ENCODE assay signal across 19 cellular contexts in genomic region chr7:129874722-129875121, GRCh38.
A peak's percentile ranks its signal among the peaks of the same experiment; 100 is the strongest.
DNase-seq lines count a peak whose midpoint lies in the region; ATAC-seq, FAIRE-seq and TF ChIP-seq lines count a peak whose summit lies in the region.
"Had no signal": no experiment of that assay in that cellular context is flagged by ENCODE, and none has a peak within 500 bp of the region (broad histone marks: within the 10 kb centered on the region; RNA-seq: fewer than 3 reads in every experiment).

No MANE protein-coding gene starts in this region.

- no peak overlapping the region for H3K18ac ChIP-seq in neuronal stem cell (ENCODE audit: low read length)

- no peak overlapping the region for H2BK12ac ChIP-seq in neuronal stem cell (ENCODE audit: low read length)

- TF ChIP-seq EP300 in K562 (IDR thresholded peaks at IDR 0.05; ENCODE audit: low read length): no peak

- H3K14ac ChIP-seq in neuronal stem cell (ENCODE audit: low read length): no peak overlapping the region

- no peaks in the 10 kb centered on the region for H3K9me3 ChIP-seq in CD8-positive, alpha-beta memory T cell (ENCODE audit: low read length)
- H3K9me3 ChIP-seq in K562 (replicated peaks; ENCODE audit: control insufficient read depth, insufficient read depth, low read depth, low read length) (no peaks in the 10 kb centered on the region), neuronal stem cell (replicated peaks in 1 of 2; ENCODE audit: control insufficient read depth in 2 of 2, insufficient read depth in 1 of 2, low read depth in 1 of 2, low read length in 2 of 2) (no peaks in the 10 kb centered on the region)

- no peak overlapping the region for H2BK5ac ChIP-seq in neuronal stem cell (ENCODE audit: low read length)

- CTCF ChIA-PET in CD8-positive, alpha-beta memory T cell (lab: Charles Lee): no interaction called here
- CTCF ChIA-PET in K562 (lab: Yijun Ruan, JAX; ENCODE audit: low intra/inter-chr PET ratio): no interaction called here

- H3K9ac ChIP-seq in K562 (ENCODE audit: insufficient read depth in 1 of 2, low read depth in 2 of 2, low read length in 2 of 2) (peak overlapping the region in 1 of 2 experiments; percentile 65; a peak in 1 of 4 replicates), neuronal stem cell (ENCODE audit: low read depth, low read length, poor library complexity) (no peak overlapping the region)

- H3K23ac ChIP-seq in neuronal stem cell (ENCODE audit: low read depth, low read length, poor library complexity): no peak overlapping the region

- H3K4me2 ChIP-seq in K562 (ENCODE audit: insufficient read depth, low read length) (no peak overlapping the region; the same call in 1 of the 2 replicates), neuronal stem cell (ENCODE audit: insufficient read depth, low read length, poor library complexity, severe bottlenecking) (no peak overlapping the region)

- TF ChIP-seq CTCF in HFFc6 (IDR thresholded peaks at IDR 0.05) (no peak), K562 (IDR thresholded peaks at IDR 0.05 in 2 of 3, conservative IDR thresholded peaks at IDR 0.05 in 1 of 3; ENCODE audit: insufficient read depth in 2 of 3, low read depth in 1 of 3, low read length in 3 of 3) (no peak), nephron progenitor cell (IDR thresholded peaks at IDR 0.05) (no peak)

- H3K27me3 Mint-ChIP-seq in CD8-positive, alpha-beta memory T cell: no peaks in the 10 kb centered on the region
- H3K27me3 Mint-ChIP-seq in HFFc6 (ENCODE audit: insufficient read depth) (peaks cover 2% of the 10 kb centered on the region; the same call in 1 of the 2 replicates), nephron progenitor cell (ENCODE audit: low read depth, poor library complexity) (no peaks in the 10 kb centered on the region)
- H3K27me3 Mint-ChIP-seq: CD4-positive, CD25-positive, alpha-beta regulatory T cell had no signal

- no peak overlapping the region for H4K91ac ChIP-seq in neuronal stem cell (ENCODE audit: low read depth, low read length, poor library complexity)

- DNase-seq in CD8-positive, alpha-beta memory T cell: no peak
- DNase-seq in HFFc6 (no peak), K562 (ENCODE audit: extremely low read depth in 1 of 4, low spot score in 3 of 4) (no peak), nephron progenitor cell (no peak), NCI-H2227 (lab: John Stamatoyannopoulos, UW; ENCODE audit: unreplicated experiment) (no peak), neuronal stem cell (ENCODE audit: low spot score) (no peak)
- DNase-seq: CD4-positive, CD25-positive, alpha-beta regulatory T cell; COR-L47; DMS79; MM.1S; NCI-H1092 treated with DMSO at 0.1 percent for 48 hours; NCI-H1436 treated with DMSO at 0.1 percent for 48 hours; NCI-H1930; NCI-H2227 treated with DMSO at 0.1 percent for 48 hours; NCI-H510A; SIG-M5 had no signal

- H3K27me3 ChIP-seq in CD8-positive, alpha-beta memory T cell (ENCODE audit: insufficient read depth, low read length, poor library complexity, severe bottlenecking): no peaks in the 10 kb centered on the region
- no peaks in the 10 kb centered on the region for H3K27me3 ChIP-seq in K562 (ENCODE audit: control insufficient read depth in 2 of 2, insufficient read depth in 2 of 2, low read length in 2 of 2)
- H3K27me3 ChIP-seq in neuronal stem cell (ENCODE audit: control insufficient read depth in 3 of 3, insufficient read depth in 3 of 3, low read depth in 1 of 3, low read length in 3 of 3): no peaks in the 10 kb centered on the region

- no peak overlapping the region for H3K4ac ChIP-seq in neuronal stem cell (ENCODE audit: low read length)

- peak overlapping the region in 2 of 8 donors; percentile 42 to 64 for H3K27ac Mint-ChIP-seq in CD8-positive, alpha-beta memory T cell
- H3K27ac Mint-ChIP-seq in HFFc6 (peak overlapping the region; percentile 8; the same call in 1 of the 2 replicates), nephron progenitor cell (peak overlapping the region; percentile 14)

- H3K79me1 ChIP-seq in neuronal stem cell (ENCODE audit: low read depth, low read length): no peaks in the 10 kb centered on the region

- no peak overlapping the region for H3K4me3 Mint-ChIP-seq in CD8-positive, alpha-beta memory T cell
- no peak overlapping the region for H3K4me3 Mint-ChIP-seq in HFFc6
- H3K4me3 Mint-ChIP-seq in nephron progenitor cell: no peak overlapping the region
- H3K4me3 Mint-ChIP-seq: CD4-positive, CD25-positive, alpha-beta regulatory T cell had no signal

- no peaks in the 10 kb centered on the region for H3K4me1 ChIP-seq in CD8-positive, alpha-beta memory T cell (ENCODE audit: insufficient read depth, low read length)
- H3K4me1 ChIP-seq in K562 (replicated peaks in 1 of 2; ENCODE audit: control insufficient read depth in 2 of 2, insufficient read depth in 2 of 2, low read length in 2 of 2) (peaks cover 3 to 43% of the 10 kb centered on the region in 2 experiments; a peak in 4 of 5 replicates), neuronal stem cell (ENCODE audit: control insufficient read depth in 2 of 2, insufficient read depth in 1 of 2, low read depth in 1 of 2, low read length in 2 of 2) (no peaks in the 10 kb centered on the region)

- peaks cover 33 to 49% (median 36%) of the 10 kb centered on the region in 3 donors for H3K4me1 Mint-ChIP-seq in CD8-positive, alpha-beta memory T cell
- H3K4me1 Mint-ChIP-seq in HFFc6 (ENCODE audit: low read depth): peaks cover 50% of the 10 kb centered on the region
- no peaks in the 10 kb centered on the region for H3K4me1 Mint-ChIP-seq in nephron progenitor cell

- no peaks in the 10 kb centered on the region for H4K20me1 ChIP-seq in K562 (replicated peaks; ENCODE audit: control insufficient read depth, insufficient read depth, low read length)

- H2BK15ac ChIP-seq in neuronal stem cell (ENCODE audit: low read length): no peak overlapping the region

- ATAC-seq in K562: no peak
- no peak for ATAC-seq in HG03097 (IDR thresholded peaks at IDR 0.05; ENCODE audit: low FRiP score, unreplicated experiment)
- ATAC-seq: Panc1 had no signal

- no peaks in the 10 kb centered on the region for H3K79me2 ChIP-seq in K562 (ENCODE audit: control insufficient read depth, insufficient read depth, low read length)

- no peak overlapping the region for H2BK120ac ChIP-seq in neuronal stem cell (ENCODE audit: low read depth, low read length)

- FAIRE-seq in K562 (lab: Jason Lieb, UNC): no peak
- FAIRE-seq: GM19239 had no signal

- H3K9me3 Mint-ChIP-seq in CD8-positive, alpha-beta memory T cell: no peaks in the 10 kb centered on the region
- no peaks in the 10 kb centered on the region for H3K9me3 Mint-ChIP-seq in HFFc6
- H3K9me3 Mint-ChIP-seq in nephron progenitor cell: no peaks in the 10 kb centered on the region

- peak overlapping the region; percentile 24; the same call in 1 of the 2 replicates for H2AFZ ChIP-seq in K562 (ENCODE audit: low read depth, low read length)
- no peak overlapping the region for H2AFZ ChIP-seq in neuronal stem cell (ENCODE audit: low read length)

- H3K9me1 ChIP-seq in K562 (ENCODE audit: control insufficient read depth, insufficient read depth, low read length): no peaks in the 10 kb centered on the region

- H2AK5ac ChIP-seq in neuronal stem cell (ENCODE audit: low read depth, low read length): no peak overlapping the region

- no peak for TF ChIP-seq POLR2A in K562 (conservative IDR thresholded peaks at IDR 0.05)

- H3K36me3 ChIP-seq in CD8-positive, alpha-beta memory T cell (ENCODE audit: insufficient read depth, low read length): no peaks in the 10 kb centered on the region
- no peaks in the 10 kb centered on the region for H3K36me3 ChIP-seq in K562 (ENCODE audit: control insufficient read depth, insufficient read depth, low read length)
- H3K36me3 ChIP-seq in neuronal stem cell (replicated peaks in 1 of 2; ENCODE audit: control insufficient read depth in 2 of 2, insufficient read depth in 2 of 2, low read length in 2 of 2): peaks cover 5 to 65% of the 10 kb centered on the region in 2 donors

- peaks cover 3 to 66% (median 23%) of the 10 kb centered on the region in 3 donors for H3K36me3 Mint-ChIP-seq in CD8-positive, alpha-beta memory T cell
- peaks cover 39% of the 10 kb centered on the region for H3K36me3 Mint-ChIP-seq in HFFc6 (ENCODE audit: low read depth)
- H3K36me3 Mint-ChIP-seq in nephron progenitor cell (ENCODE audit: low read depth): peaks cover 76% of the 10 kb centered on the region

- no peak for TF ChIP-seq RAD21 in K562 (CRISPR knock-in tag; conservative IDR thresholded peaks at IDR 0.05 in 1 of 2, IDR thresholded peaks at IDR 0.05 in 1 of 2)

- WGBS in K562 (ENCODE audit: insufficient coverage, low coverage, missing lambda C conversion rate): 69% methylated on average over 4 of the region's 4 CpGs
- no CpG with 5 or more reads among the region's 4 CpGs for WGBS in neuronal stem cell (ENCODE audit: extremely low coverage in 2 of 2, insufficient read length in 2 of 2, insufficient replicate concordance in 1 of 2), 2 donors

- in situ Hi-C loops in K562 (cut with MboI): no loop called here

- no peak overlapping the region for H3K4me3 ChIP-seq in CD8-positive, alpha-beta memory T cell (ENCODE audit: low read length)
- H3K4me3 ChIP-seq in K562: no peak overlapping the region
- no peak overlapping the region for H3K4me3 ChIP-seq in neuronal stem cell (ENCODE audit: low read length in 2 of 2)

- intact Hi-C loops in K562 (cut with micrococcal nuclease): no loop called here

- H4K8ac ChIP-seq in neuronal stem cell (ENCODE audit: low read depth, low read length): no peak overlapping the region

- peak overlapping the region; percentile 79 for H3K27ac ChIP-seq in CD8-positive, alpha-beta memory T cell (ENCODE audit: low read depth, low read length)
- H3K27ac ChIP-seq in K562 (ENCODE audit: extremely low read depth, low read depth, low read length) (no peak overlapping the region; the same call in 2 of the 3 replicates), neuronal stem cell (replicated peaks; ENCODE audit: low read length) (no peak overlapping the region)

- BruUV-seq in K562 (replicated peaks; lab: Mats Ljungman, UMichigan): no TSS peak

- POLR2A ChIA-PET in CD8-positive, alpha-beta memory T cell (lab: Charles Lee): no interaction called here
- POLR2A ChIA-PET in K562 (lab: Yijun Ruan, JAX): interaction anchor here (0.6 to 4.4 kb wide), 5 partner anchors 9 to 49 kb away, joined by 4 to 24 read pairs (median 7); no protein-coding TSS in a partner anchor

TF ChIP-seq in K562, 482 proteins besides CTCF, POLR2A, EP300 and RAD21 (continues in another document):
- TF ChIP-seq MECOM (CRISPR knock-in tag; IDR thresholded peaks at IDR 0.05) (peak; percentile 21; the same call in 1 of the 2 replicates), GTF2A2 (tag; IDR thresholded peaks at IDR 0.05) (peak; percentile 24; the same call in 1 of the 2 replicates), CHD4 (IDR thresholded peaks at IDR 0.05; ENCODE audit: insufficient read depth, insufficient replicate concordance, low read depth, low read length, poor library complexity, severe bottlenecking) (no peak), ZBTB1 (CRISPR knock-in tag; IDR thresholded peaks at IDR 0.05; ENCODE audit: borderline replicate concordance, low read depth) (no peak), SMARCA5 (IDR thresholded peaks at IDR 0.05) (0 out of 2 replicates have a peak, but pooled peaks have one; percentile 35), HDGF (IDR thresholded peaks at IDR 0.05) (peak; percentile 64; the same call in 1 of the 2 replicates)
